Comparison of ENCODE assay signal across 1 cellular context in the genomic region with DNA sequence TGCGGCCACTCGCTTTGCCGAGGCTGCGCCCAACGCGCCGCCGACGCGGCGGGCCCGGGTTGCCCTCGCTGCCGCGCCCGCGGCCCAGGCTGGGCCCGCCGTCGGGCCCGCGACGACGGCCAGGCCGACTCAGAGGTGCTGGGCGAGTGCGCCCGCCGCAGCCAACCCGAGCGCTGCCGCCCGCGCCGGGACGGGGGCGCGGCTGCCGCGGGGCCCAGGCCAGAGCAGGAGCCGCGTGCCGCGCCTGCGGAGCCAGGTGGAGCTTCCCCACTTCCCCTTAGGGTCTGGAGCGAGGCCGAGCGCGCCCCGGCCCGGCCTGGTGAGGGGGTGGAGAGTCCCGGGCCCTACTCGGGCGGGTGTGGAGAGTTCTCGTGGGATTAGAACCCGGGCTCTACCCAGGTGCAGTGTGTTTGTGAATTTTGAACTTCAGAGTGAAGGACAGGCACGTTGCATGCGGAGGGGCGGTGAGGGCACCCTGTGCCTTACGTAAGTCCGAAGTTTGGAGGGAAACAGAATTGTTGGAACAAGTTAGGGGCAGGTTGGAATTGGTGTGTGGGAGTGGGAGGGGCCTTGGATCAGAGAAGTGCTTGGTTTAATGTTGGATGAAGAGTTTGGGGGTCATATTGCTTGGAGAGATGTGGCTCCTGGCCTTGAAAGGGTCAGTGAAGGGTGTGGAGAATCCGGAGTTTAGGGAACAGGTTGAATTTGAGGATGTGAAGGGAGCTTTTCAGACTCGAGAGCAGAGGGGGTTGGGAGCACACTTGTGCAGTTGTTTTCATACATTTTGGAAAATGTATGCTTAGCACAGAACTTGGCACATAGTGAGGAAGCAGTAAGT.
TF ChIP-seq lines count a peak whose summit lies in the region.

No MANE protein-coding gene starts in this region.

TF ChIP-seq in GM12878, 131 proteins besides CTCF, POLR2A, EP300 and RAD21 (continued from another document and continues in another):
- 0 out of 2 replicates have a peak, but pooled peaks have one; percentile 28 for TF ChIP-seq NR2C1 (IDR thresholded peaks at IDR 0.05)
- no peak for TF ChIP-seq ATF3 (IDR thresholded peaks at IDR 0.05; ENCODE audit: borderline replicate concordance, extremely low read depth, low read depth, low read length)
- 0 out of 2 replicates have a peak, but pooled peaks have one; percentile 22 for TF ChIP-seq PML (IDR thresholded peaks at IDR 0.05; ENCODE audit: low read length)
- TF ChIP-seq, protein P1, sequence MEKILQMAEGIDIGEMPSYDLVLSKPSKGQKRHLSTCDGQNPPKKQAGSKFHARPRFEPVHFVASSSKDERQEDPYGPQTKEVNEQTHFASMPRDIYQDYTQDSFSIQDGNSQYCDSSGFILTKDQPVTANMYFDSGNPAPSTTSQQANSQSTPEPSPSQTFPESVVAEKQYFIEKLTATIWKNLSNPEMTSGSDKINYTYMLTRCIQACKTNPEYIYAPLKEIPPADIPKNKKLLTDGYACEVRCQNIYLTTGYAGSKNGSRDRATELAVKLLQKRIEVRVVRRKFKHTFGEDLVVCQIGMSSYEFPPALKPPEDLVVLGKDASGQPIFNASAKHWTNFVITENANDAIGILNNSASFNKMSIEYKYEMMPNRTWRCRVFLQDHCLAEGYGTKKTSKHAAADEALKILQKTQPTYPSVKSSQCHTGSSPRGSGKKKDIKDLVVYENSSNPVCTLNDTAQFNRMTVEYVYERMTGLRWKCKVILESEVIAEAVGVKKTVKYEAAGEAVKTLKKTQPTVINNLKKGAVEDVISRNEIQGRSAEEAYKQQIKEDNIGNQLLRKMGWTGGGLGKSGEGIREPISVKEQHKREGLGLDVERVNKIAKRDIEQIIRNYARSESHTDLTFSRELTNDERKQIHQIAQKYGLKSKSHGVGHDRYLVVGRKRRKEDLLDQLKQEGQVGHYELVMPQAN (conservative IDR thresholded peaks at IDR 0.05): peak; percentile 82
- no peak for TF ChIP-seq ZNF384 (IDR thresholded peaks at IDR 0.05; ENCODE audit: borderline replicate concordance, low read depth, low read length)
- TF ChIP-seq TAF1 (IDR thresholded peaks at IDR 0.05; ENCODE audit: borderline replicate concordance, low read depth, low read length): peak; percentile 57; the same call in 1 of the 2 replicates
- no peak for TF ChIP-seq SMAD1 (IDR thresholded peaks at IDR 0.05; ENCODE audit: low read depth, partially characterized antibody)
- TF ChIP-seq SPI1 (IDR thresholded peaks at IDR 0.05; ENCODE audit: borderline replicate concordance, insufficient read depth, low read depth, low read length): peak; percentile 69; the same call in 1 of the 2 replicates
- TF ChIP-seq, protein P2, sequence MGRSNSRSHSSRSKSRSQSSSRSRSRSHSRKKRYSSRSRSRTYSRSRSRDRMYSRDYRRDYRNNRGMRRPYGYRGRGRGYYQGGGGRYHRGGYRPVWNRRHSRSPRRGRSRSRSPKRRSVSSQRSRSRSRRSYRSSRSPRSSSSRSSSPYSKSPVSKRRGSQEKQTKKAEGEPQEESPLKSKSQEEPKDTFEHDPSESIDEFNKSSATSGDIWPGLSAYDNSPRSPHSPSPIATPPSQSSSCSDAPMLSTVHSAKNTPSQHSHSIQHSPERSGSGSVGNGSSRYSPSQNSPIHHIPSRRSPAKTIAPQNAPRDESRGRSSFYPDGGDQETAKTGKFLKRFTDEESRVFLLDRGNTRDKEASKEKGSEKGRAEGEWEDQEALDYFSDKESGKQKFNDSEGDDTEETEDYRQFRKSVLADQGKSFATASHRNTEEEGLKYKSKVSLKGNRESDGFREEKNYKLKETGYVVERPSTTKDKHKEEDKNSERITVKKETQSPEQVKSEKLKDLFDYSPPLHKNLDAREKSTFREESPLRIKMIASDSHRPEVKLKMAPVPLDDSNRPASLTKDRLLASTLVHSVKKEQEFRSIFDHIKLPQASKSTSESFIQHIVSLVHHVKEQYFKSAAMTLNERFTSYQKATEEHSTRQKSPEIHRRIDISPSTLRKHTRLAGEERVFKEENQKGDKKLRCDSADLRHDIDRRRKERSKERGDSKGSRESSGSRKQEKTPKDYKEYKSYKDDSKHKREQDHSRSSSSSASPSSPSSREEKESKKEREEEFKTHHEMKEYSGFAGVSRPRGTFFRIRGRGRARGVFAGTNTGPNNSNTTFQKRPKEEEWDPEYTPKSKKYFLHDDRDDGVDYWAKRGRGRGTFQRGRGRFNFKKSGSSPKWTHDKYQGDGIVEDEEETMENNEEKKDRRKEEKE (IDR thresholded peaks at IDR 0.05): 0 out of 2 replicates have a peak, but pooled peaks have one; percentile 22
- TF ChIP-seq, protein P3, sequence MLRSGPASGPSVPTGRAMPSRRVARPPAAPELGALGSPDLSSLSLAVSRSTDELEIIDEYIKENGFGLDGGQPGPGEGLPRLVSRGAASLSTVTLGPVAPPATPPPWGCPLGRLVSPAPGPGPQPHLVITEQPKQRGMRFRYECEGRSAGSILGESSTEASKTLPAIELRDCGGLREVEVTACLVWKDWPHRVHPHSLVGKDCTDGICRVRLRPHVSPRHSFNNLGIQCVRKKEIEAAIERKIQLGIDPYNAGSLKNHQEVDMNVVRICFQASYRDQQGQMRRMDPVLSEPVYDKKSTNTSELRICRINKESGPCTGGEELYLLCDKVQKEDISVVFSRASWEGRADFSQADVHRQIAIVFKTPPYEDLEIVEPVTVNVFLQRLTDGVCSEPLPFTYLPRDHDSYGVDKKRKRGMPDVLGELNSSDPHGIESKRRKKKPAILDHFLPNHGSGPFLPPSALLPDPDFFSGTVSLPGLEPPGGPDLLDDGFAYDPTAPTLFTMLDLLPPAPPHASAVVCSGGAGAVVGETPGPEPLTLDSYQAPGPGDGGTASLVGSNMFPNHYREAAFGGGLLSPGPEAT (IDR thresholded peaks at IDR 0.05; ENCODE audit: low read depth): peak; percentile 53
- peak in 1 of 2 experiments; percentile 78; a peak in 1 of 4 replicates for TF ChIP-seq BHLHE40 (IDR thresholded peaks at IDR 0.05; ENCODE audit: borderline replicate concordance in 1 of 2, low read depth in 2 of 2, low read length in 1 of 2)
- TF ChIP-seq HCFC1 (IDR thresholded peaks at IDR 0.05; ENCODE audit: low read length): no peak
- no peak for TF ChIP-seq STAT3 (IDR thresholded peaks at IDR 0.05; ENCODE audit: low read depth, low read length)
- TF ChIP-seq PKNOX1 (IDR thresholded peaks at IDR 0.05): peak; percentile 39; the same call in 1 of the 2 replicates
- no peak; the same call in none of the 2 replicates for TF ChIP-seq GATAD2B (conservative IDR thresholded peaks at IDR 0.05; ENCODE audit: low read depth)
- TF ChIP-seq REST (IDR thresholded peaks at IDR 0.05; ENCODE audit: low read depth, low read length): 0 out of 2 replicates have a peak, but pooled peaks have one; percentile 8
- 0 out of 2 replicates have a peak, but pooled peaks have one; percentile 37 for TF ChIP-seq NFXL1 (IDR thresholded peaks at IDR 0.05; ENCODE audit: borderline replicate concordance)
- TF ChIP-seq CEBPZ (IDR thresholded peaks at IDR 0.05; ENCODE audit: low read depth, low read length): no peak
- TF ChIP-seq, protein P4, sequence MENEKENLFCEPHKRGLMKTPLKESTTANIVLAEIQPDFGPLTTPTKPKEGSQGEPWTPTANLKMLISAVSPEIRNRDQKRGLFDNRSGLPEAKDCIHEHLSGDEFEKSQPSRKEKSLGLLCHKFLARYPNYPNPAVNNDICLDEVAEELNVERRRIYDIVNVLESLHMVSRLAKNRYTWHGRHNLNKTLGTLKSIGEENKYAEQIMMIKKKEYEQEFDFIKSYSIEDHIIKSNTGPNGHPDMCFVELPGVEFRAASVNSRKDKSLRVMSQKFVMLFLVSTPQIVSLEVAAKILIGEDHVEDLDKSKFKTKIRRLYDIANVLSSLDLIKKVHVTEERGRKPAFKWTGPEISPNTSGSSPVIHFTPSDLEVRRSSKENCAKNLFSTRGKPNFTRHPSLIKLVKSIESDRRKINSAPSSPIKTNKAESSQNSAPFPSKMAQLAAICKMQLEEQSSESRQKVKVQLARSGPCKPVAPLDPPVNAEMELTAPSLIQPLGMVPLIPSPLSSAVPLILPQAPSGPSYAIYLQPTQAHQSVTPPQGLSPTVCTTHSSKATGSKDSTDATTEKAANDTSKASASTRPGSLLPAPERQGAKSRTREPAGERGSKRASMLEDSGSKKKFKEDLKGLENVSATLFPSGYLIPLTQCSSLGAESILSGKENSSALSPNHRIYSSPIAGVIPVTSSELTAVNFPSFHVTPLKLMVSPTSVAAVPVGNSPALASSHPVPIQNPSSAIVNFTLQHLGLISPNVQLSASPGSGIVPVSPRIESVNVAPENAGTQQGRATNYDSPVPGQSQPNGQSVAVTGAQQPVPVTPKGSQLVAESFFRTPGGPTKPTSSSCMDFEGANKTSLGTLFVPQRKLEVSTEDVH (IDR thresholded peaks at IDR 0.05; ENCODE audit: low read depth, partially characterized antibody): no peak
- peak; percentile 89; the same call in 1 of the 2 replicates for TF ChIP-seq SMARCA5 (IDR thresholded peaks at IDR 0.05)
- no peak for TF ChIP-seq SREBF1 (IDR thresholded peaks at IDR 0.05; ENCODE audit: low read length)
- 0 out of 2 replicates have a peak, but pooled peaks have one; percentile 14 for TF ChIP-seq ZSCAN29 (IDR thresholded peaks at IDR 0.05)
- no peak for TF ChIP-seq E4F1 (IDR thresholded peaks at IDR 0.05; ENCODE audit: borderline replicate concordance, partially characterized antibody)
- no peak for TF ChIP-seq TARDBP (IDR thresholded peaks at IDR 0.05; ENCODE audit: borderline replicate concordance)
- TF ChIP-seq CBX5 (IDR thresholded peaks at IDR 0.05; ENCODE audit: low read depth): 0 out of 2 replicates have a peak, but pooled peaks have one; percentile 6
